ENCODE assay signal across 3 cellular contexts in genomic region chr11:11862995-11863394, GRCh38.
TF ChIP-seq lines count a peak whose summit lies in the region.

No MANE protein-coding gene starts in this region.

TF ChIP-seq in HepG2, 621 proteins besides CTCF, POLR2A, EP300 and RAD21:
- TF ChIP-seq MAFK (conservative IDR thresholded peaks at IDR 0.05 in 1 of 2, IDR thresholded peaks at IDR 0.05 in 1 of 2; ENCODE audit: low read length in 2 of 2) (peak; percentile 27 to 30; a peak in 2 of 4 replicates), NFE2L2 (IDR thresholded peaks at IDR 0.05; ENCODE audit: low read length) (peak; percentile 51), ZNF674 (CRISPR knock-in tag; IDR thresholded peaks at IDR 0.05; ENCODE audit: low read depth) (no peak)

TF ChIP-seq in A549, 52 proteins besides CTCF, POLR2A, EP300 and RAD21:
- TF ChIP-seq JUNB (IDR thresholded peaks at IDR 0.05) (no peak), ZC3H11A (IDR thresholded peaks at IDR 0.05) (no peak), NFE2L2 (conservative IDR thresholded peaks at IDR 0.05; ENCODE audit: low read length) (0 out of 2 replicates have a peak, but pooled peaks have one; percentile 40), MAZ (IDR thresholded peaks at IDR 0.05; ENCODE audit: borderline replicate concordance, low read depth, low read length) (no peak), RFX5 (IDR thresholded peaks at IDR 0.05) (no peak), TP53 (CRISPR knock-in tag; IDR thresholded peaks at IDR 0.05) (no peak), PBX3 (IDR thresholded peaks at IDR 0.05) (no peak), HOXA7 (CRISPR knock-in tag; IDR thresholded peaks at IDR 0.05) (no peak), KDM1A (IDR thresholded peaks at IDR 0.05; ENCODE audit: low read depth) (no peak), MAFK (IDR thresholded peaks at IDR 0.05; ENCODE audit: partially characterized antibody) (peak; percentile 68)

TF ChIP-seq in K562, 482 proteins besides CTCF, POLR2A, EP300 and RAD21:
- TF ChIP-seq KLF6 (CRISPR knock-in tag; IDR thresholded peaks at IDR 0.05; ENCODE audit: borderline replicate concordance) (no peak), HOXB6 (CRISPR knock-in tag; IDR thresholded peaks at IDR 0.05; ENCODE audit: borderline replicate concordance) (no peak), WHSC1 (IDR thresholded peaks at IDR 0.05; ENCODE audit: low read length) (no peak), PTTG1 (tag; IDR thresholded peaks at IDR 0.05; ENCODE audit: low read depth) (no peak), POLR2AphosphoS2 (IDR thresholded peaks at IDR 0.05; ENCODE audit: low read length) (no peak), HNRNPLL (IDR thresholded peaks at IDR 0.05; ENCODE audit: low read depth, low read length, poor library complexity, severe bottlenecking) (no peak), C11orf30 (IDR thresholded peaks at IDR 0.05; ENCODE audit: low read depth) (peak; percentile 66), FOXA3 (CRISPR knock-in tag; conservative IDR thresholded peaks at IDR 0.05 in 1 of 2, IDR thresholded peaks at IDR 0.05 in 1 of 2) (no peak), MAFG (tag; conservative IDR thresholded peaks at IDR 0.05) (peak; percentile 52), BCOR (IDR thresholded peaks at IDR 0.05) (no peak), BRF1 (IDR thresholded peaks at IDR 0.05; ENCODE audit: borderline replicate concordance, extremely low read depth, insufficient read length) (no peak), STAT5B (CRISPR knock-in tag; IDR thresholded peaks at IDR 0.05) (no peak), ZNF316 (IDR thresholded peaks at IDR 0.05) (peak; percentile 85), CREB5 (CRISPR knock-in tag; IDR thresholded peaks at IDR 0.05) (no peak)
